20 cellular contexts compared by ENCODE assay signal in genomic region chr3:56248021-56248420, GRCh38.
DNase-seq lines count a peak whose midpoint lies in the region; ATAC-seq and TF ChIP-seq lines count a peak whose summit lies in the region.
"Had no signal": no experiment of that assay in that cellular context is flagged by ENCODE, and none has a peak within 500 bp of the region (broad histone marks: within the 10 kb centered on the region; RNA-seq: fewer than 3 reads in every experiment).

No MANE protein-coding gene starts in this region.

- intact Hi-C loops in posterior vena cava (cut with DNase I), result no loop called here
- intact Hi-C loops in CD8-positive, alpha-beta T cell (cut with DNase I, micrococcal nuclease), result no loop called here

- H3K27ac ChIP-seq in GM23338 (ENCODE audit: low read depth), result peak overlapping the region; percentile 70; the same call in 1 of the 2 replicates
- peak overlapping the region; percentile 22 for H3K27ac ChIP-seq in hepatocyte
- H3K27ac ChIP-seq in CD8-positive, alpha-beta T cell (ENCODE audit: low read depth, low read length), result no peak overlapping the region
- H3K27ac ChIP-seq: BLaER1 had no signal

- no peaks in the 10 kb centered on the region for H3K9me2 ChIP-seq in GM23338 (ENCODE audit: insufficient read depth)
- H3K9me2 ChIP-seq in hepatocyte (replicated peaks; ENCODE audit: insufficient read depth), result no peaks in the 10 kb centered on the region

- H4K20me1 ChIP-seq in GM23338 (replicated peaks; ENCODE audit: insufficient read depth) (no peaks in the 10 kb centered on the region), hepatocyte (ENCODE audit: insufficient read depth, poor library complexity, severe bottlenecking) (no peaks in the 10 kb centered on the region)
- H4K20me1 ChIP-seq: BLaER1 had no signal

- no peaks in the 10 kb centered on the region for H3K27me3 Mint-ChIP-seq in GM23338 (ENCODE audit: insufficient read depth, low read depth, poor library complexity)
- no peaks in the 10 kb centered on the region for H3K27me3 Mint-ChIP-seq in CD8-positive, alpha-beta T cell (ENCODE audit: low read depth)
- H3K27me3 Mint-ChIP-seq: CD4-positive, CD25-positive, alpha-beta regulatory T cell had no signal

- H3K4me1 Mint-ChIP-seq in GM23338, result peaks cover 19% of the 10 kb centered on the region; the same call in 2 of the 3 replicates
- no peaks in the 10 kb centered on the region for H3K4me1 Mint-ChIP-seq in CD8-positive, alpha-beta T cell (ENCODE audit: low read depth)
- H3K4me1 Mint-ChIP-seq: CD14-positive monocyte; CD4-positive, alpha-beta memory T cell; CD4-positive, CD25-positive, alpha-beta regulatory T cell had no signal

- H3K4me1 ChIP-seq in GM23338 (ENCODE audit: insufficient read depth), result peaks cover 10% of the 10 kb centered on the region; the same call in 1 of the 2 replicates
- H3K4me1 ChIP-seq in hepatocyte (ENCODE audit: insufficient read depth), result no peaks in the 10 kb centered on the region
- no peaks in the 10 kb centered on the region for H3K4me1 ChIP-seq in CD8-positive, alpha-beta T cell (ENCODE audit: insufficient read depth, low read length)
- H3K4me1 ChIP-seq: BE2C, BLaER1 had no signal

- H3K79me2 ChIP-seq in GM23338 (replicated peaks; ENCODE audit: insufficient read depth), result no peaks in the 10 kb centered on the region
- H3K79me2 ChIP-seq in hepatocyte, result no peaks in the 10 kb centered on the region

- H3K4me2 ChIP-seq in GM23338 (no peak overlapping the region), hepatocyte (no peak overlapping the region)
- H3K4me2 ChIP-seq: BLaER1 had no signal

- H3K9me3 ChIP-seq in hepatocyte (ENCODE audit: low read depth), result no peaks in the 10 kb centered on the region
- no peaks in the 10 kb centered on the region for H3K9me3 ChIP-seq in CD8-positive, alpha-beta T cell (ENCODE audit: low read length)
- H3K9me3 ChIP-seq: BE2C, BLaER1 had no signal

- H3K27me3 ChIP-seq in GM23338 (ENCODE audit: insufficient read depth) (no peaks in the 10 kb centered on the region), hepatocyte (no peaks in the 10 kb centered on the region)
- H3K27me3 ChIP-seq in CD8-positive, alpha-beta T cell (ENCODE audit: insufficient read depth, low read length), result no peaks in the 10 kb centered on the region
- H3K27me3 ChIP-seq: BE2C, BLaER1 had no signal

- TF ChIP-seq CTCF in GM23338 (conservative IDR thresholded peaks at IDR 0.05; ENCODE audit: low read depth in 2 of 2), result no peak
- TF ChIP-seq CTCF in hepatocyte (IDR thresholded peaks at IDR 0.05; ENCODE audit: poor library complexity), result no peak
- no peak for TF ChIP-seq CTCF in CD8-positive, alpha-beta T cell (IDR thresholded peaks at IDR 0.05)

- POLR2A ChIA-PET in CD8-positive, alpha-beta T cell (lab: Charles Lee), result no interaction called here

- H3K36me3 ChIP-seq in GM23338 (ENCODE audit: insufficient read depth) (no peaks in the 10 kb centered on the region), hepatocyte (replicated peaks; ENCODE audit: insufficient read depth, low read depth) (no peaks in the 10 kb centered on the region)
- no peaks in the 10 kb centered on the region for H3K36me3 ChIP-seq in CD8-positive, alpha-beta T cell (ENCODE audit: insufficient read depth, low read length)
- H3K36me3 ChIP-seq: BE2C, BLaER1 had no signal

- no peaks in the 10 kb centered on the region for H3K9me3 Mint-ChIP-seq in GM23338
- H3K9me3 Mint-ChIP-seq in CD8-positive, alpha-beta T cell, result no peaks in the 10 kb centered on the region
- H3K9me3 Mint-ChIP-seq: CD14-positive monocyte; CD4-positive, alpha-beta memory T cell had no signal

- CTCF ChIA-PET in CD8-positive, alpha-beta T cell (lab: Charles Lee), result no interaction called here

- H3F3A ChIP-seq in GM23338 (replicated peaks; ENCODE audit: low read depth), result no peaks in the 10 kb centered on the region

- 94% methylated on average over 4 of the region's 4 CpGs for WGBS in hepatocyte (ENCODE audit: low lambda C conversion rate, missing lambda C conversion rate)

- H3K36me3 Mint-ChIP-seq in GM23338 (ENCODE audit: low read depth), result no peaks in the 10 kb centered on the region
- no peaks in the 10 kb centered on the region for H3K36me3 Mint-ChIP-seq in CD8-positive, alpha-beta T cell
- H3K36me3 Mint-ChIP-seq: CD14-positive monocyte; CD4-positive, alpha-beta memory T cell; CD4-positive, CD25-positive, alpha-beta regulatory T cell had no signal

- no peak for ATAC-seq in GM23338
- no peak for ATAC-seq in CD8-positive, alpha-beta T cell
- no peak for ATAC-seq in GM21390 (IDR thresholded peaks at IDR 0.05; ENCODE audit: unreplicated experiment)

- peak overlapping the region; percentile 26; the same call in 1 of the 2 replicates for H3K27ac Mint-ChIP-seq in GM23338
- no peak overlapping the region for H3K27ac Mint-ChIP-seq in CD8-positive, alpha-beta T cell
- H3K27ac Mint-ChIP-seq: CD14-positive monocyte; CD4-positive, alpha-beta memory T cell; CD4-positive, CD25-positive, alpha-beta regulatory T cell had no signal

- H3K4me3 ChIP-seq in GM23338, result no peak overlapping the region
- no peak overlapping the region for H3K4me3 ChIP-seq in hepatocyte
- H3K4me3 ChIP-seq in CD8-positive, alpha-beta T cell (ENCODE audit: low read depth, low read length), result no peak overlapping the region
- H3K4me3 ChIP-seq: BLaER1 had no signal

- H2AFZ ChIP-seq in GM23338 (no peak overlapping the region), hepatocyte (no peak overlapping the region)

- DNase-seq in GM23338 (ENCODE audit: low spot score) (peak; percentile 8), hepatocyte (ENCODE audit: low spot score) (no peak), posterior vena cava (ENCODE audit: low spot score) (no peak)
- DNase-seq in CD8-positive, alpha-beta T cell, result no peak
- DNase-seq: 8988T; ACHN; BE2C; C1 segment of cervical spinal cord; CD4-positive, alpha-beta memory T cell; CD4-positive, CD25-positive, alpha-beta regulatory T cell; DMS 273 treated with DMSO at 0.1 percent for 48 hours; DMS153; DMS53; DMS79; DND-41; EL; GDM1 had no signal

- no peak overlapping the region for H3K4me3 Mint-ChIP-seq in GM23338
- H3K4me3 Mint-ChIP-seq in CD8-positive, alpha-beta T cell, result no peak overlapping the region
- H3K4me3 Mint-ChIP-seq: CD14-positive monocyte; CD4-positive, alpha-beta memory T cell; CD4-positive, CD25-positive, alpha-beta regulatory T cell had no signal

TF ChIP-seq in GM23338, 12 proteins besides CTCF, POLR2A, EP300 and RAD21 (continues in another document):
- no peak for TF ChIP-seq ZNF462 (CRISPR knock-in tag; IDR thresholded peaks at IDR 0.05)
